11 cellular contexts compared by ENCODE assay signal in the genomic region with DNA sequence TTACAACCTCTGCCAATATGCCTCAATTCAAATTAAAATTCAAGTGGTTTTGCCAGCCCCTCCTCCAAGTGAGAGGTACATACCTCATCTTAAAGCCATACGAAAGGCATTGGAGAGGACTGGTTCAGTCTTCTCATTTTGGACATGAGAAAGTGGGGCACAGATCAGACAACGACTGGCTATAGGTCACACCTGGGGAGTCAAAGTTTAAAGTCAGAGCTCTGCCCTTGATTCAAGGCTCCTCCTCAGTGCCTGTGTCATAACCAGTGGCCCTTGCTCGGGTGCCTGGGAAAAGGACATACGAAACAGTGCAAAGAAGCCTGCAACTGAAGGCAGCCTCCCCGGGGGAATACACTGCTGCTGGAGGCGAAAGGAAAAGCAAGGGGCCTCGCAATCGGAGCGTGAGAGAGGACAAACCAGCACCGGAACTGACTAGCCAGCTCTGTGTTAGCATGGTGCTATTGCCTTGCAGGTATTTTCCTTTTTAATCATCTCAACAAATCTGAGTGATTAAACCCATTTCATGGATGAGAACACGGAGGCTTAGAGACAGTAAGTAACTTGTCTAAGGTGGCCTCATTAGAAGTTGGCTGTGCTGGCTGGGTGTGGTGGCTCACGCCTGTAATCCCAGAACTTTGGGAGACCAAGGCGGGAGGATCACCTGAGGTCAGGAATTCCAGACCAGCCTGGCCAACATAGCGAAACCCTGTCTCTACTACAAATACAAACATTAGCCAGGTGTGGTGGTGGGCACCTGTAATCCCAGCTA. TPM values are rescaled to one million over a fixed set of nuclear protein-coding genes. Genes with fewer than 3 reads are reported as not detected.
DNase-seq lines count a peak whose midpoint lies in the region; ATAC-seq and TF ChIP-seq lines count a peak whose summit lies in the region.
"Had no signal": no experiment of that assay in that cellular context is flagged by ENCODE, and none has a peak within 500 bp of the region (broad histone marks: within the 10 kb centered on the region; RNA-seq: fewer than 3 reads in every experiment).

No MANE protein-coding gene starts in this region.

- no peaks in the 10 kb centered on the region for H3K9me3 Mint-ChIP-seq in activated CD4-positive, alpha-beta T cell treated with anti-CD3 and anti-CD28 coated beads for 36 hours (ENCODE audit: low read depth)
- H3K9me3 Mint-ChIP-seq in activated CD4-positive, alpha-beta T cell treated with anti-CD3 and anti-CD28 coated beads, Interleukin-2, amount 10 ng/mL, durations not matched to agents 7 days and 5 days, result no peaks in the 10 kb centered on the region
- H3K9me3 Mint-ChIP-seq in IgD-negative memory B cell (peaks cover 0 to 1% (median 0%) of the 10 kb centered on the region in 3 donors), natural killer cell (no peaks in the 10 kb centered on the region)
- H3K9me3 Mint-ChIP-seq in activated CD8-positive, alpha-beta T cell treated with anti-CD3 and anti-CD28 coated beads, Interleukin-2, amount 10 ng/mL, durations not matched to agents 7 days and 5 days (ENCODE audit: insufficient read depth), result no peaks in the 10 kb centered on the region
- H3K9me3 Mint-ChIP-seq: activated B cell treated with CpG ODN at 0.5 μM for 24 hours; activated T-cell treated with anti-CD3 and anti-CD28 coated beads, Interleukin-2, amount 50 U/mL, for 24 hours; stimulated activated naive CD8-positive, alpha-beta T cell treated with anti-CD3 and anti-CD28 coated beads, Interleukin-15, Interleukin-2, amounts not matched to agents 100 ng/mL and 50 ng/mL, for 24 hours had no signal

- CTCF ChIA-PET in activated CD4-positive, alpha-beta T cell treated with anti-CD3 and anti-CD28 coated beads for 36 hours (lab: Charles Lee), result interaction anchor here (4.5 kb wide), 1 partner anchor 10 kb away, joined by 26 read pairs; no protein-coding TSS in a partner anchor
- CTCF ChIA-PET in activated CD4-positive, alpha-beta T cell treated with anti-CD3 and anti-CD28 coated beads, Interleukin-2, amount 10 ng/mL, durations not matched to agents 7 days and 5 days (lab: Charles Lee), result interaction anchor here (1.3 kb wide), 2 partner anchors 10 kb away, joined by 4 read pairs; no protein-coding TSS in a partner anchor
- CTCF ChIA-PET in activated CD8-positive, alpha-beta T cell treated with anti-CD3 and anti-CD28 coated beads, Interleukin-2, amount 10 ng/mL, durations not matched to agents 7 days and 5 days (lab: Charles Lee), result interaction anchor here (1.3 to 7.2 kb wide), 2 partner anchors 10 to 241 kb away, joined by 5 to 61 read pairs; no protein-coding TSS in a partner anchor

- DNase-seq in activated CD4-positive, alpha-beta T cell treated with anti-CD3 and anti-CD28 coated beads for 36 hours, result no peak
- DNase-seq in activated CD4-positive, alpha-beta T cell treated with anti-CD3 and anti-CD28 coated beads, Interleukin-2, amount 10 ng/mL, durations not matched to agents 7 days and 5 days, result no peak
- no peak for DNase-seq in activated CD8-positive, alpha-beta T cell treated with anti-CD3 and anti-CD28 coated beads, Interleukin-2, amount 10 ng/mL, durations not matched to agents 7 days and 5 days
- DNase-seq in natural killer cell (no peak), NOMO-1 treated with dmso at 0.1 percent for 144 hours (lab: John Stamatoyannopoulos, UW; ENCODE audit: unreplicated experiment) (no peak), DMS 273 (lab: John Stamatoyannopoulos, UW; ENCODE audit: unreplicated experiment) (no peak)
- DNase-seq: activated B cell treated with CpG ODN at 0.5 μM for 24 hours had no signal

- POLR2A ChIA-PET in activated CD4-positive, alpha-beta T cell treated with anti-CD3 and anti-CD28 coated beads for 36 hours (lab: Charles Lee), result no interaction called here
- POLR2A ChIA-PET in activated CD4-positive, alpha-beta T cell treated with anti-CD3 and anti-CD28 coated beads, Interleukin-2, amount 10 ng/mL, durations not matched to agents 7 days and 5 days (lab: Charles Lee), result no interaction called here
- POLR2A ChIA-PET in activated CD8-positive, alpha-beta T cell treated with anti-CD3 and anti-CD28 coated beads, Interleukin-2, amount 10 ng/mL, durations not matched to agents 7 days and 5 days (lab: Charles Lee), result no interaction called here

- intact Hi-C loops in activated CD4-positive, alpha-beta T cell treated with anti-CD3 and anti-CD28 coated beads for 36 hours (cut with DNase I, micrococcal nuclease), result loop anchor here in 1 of 2 experiments (1.0 to 5.0 kb wide), 4 partner anchors 87 to 681 kb away; partner anchors contain the start of gene ZNF438
- intact Hi-C loops in natural killer cell (cut with micrococcal nuclease), result loop anchor here (10.0 kb wide), 1 partner anchor 345 kb away; no protein-coding TSS in a partner anchor

- no peak overlapping the region for H3K4me3 Mint-ChIP-seq in activated CD4-positive, alpha-beta T cell treated with anti-CD3 and anti-CD28 coated beads for 36 hours
- H3K4me3 Mint-ChIP-seq in activated CD4-positive, alpha-beta T cell treated with anti-CD3 and anti-CD28 coated beads, Interleukin-2, amount 10 ng/mL, durations not matched to agents 7 days and 5 days, result no peak overlapping the region
- peak overlapping the region in 3 of 4 donors; percentile 12 to 35 (median 30) for H3K4me3 Mint-ChIP-seq in IgD-negative memory B cell
- H3K4me3 Mint-ChIP-seq in activated CD8-positive, alpha-beta T cell treated with anti-CD3 and anti-CD28 coated beads, Interleukin-2, amount 10 ng/mL, durations not matched to agents 7 days and 5 days, result no peak overlapping the region
- H3K4me3 Mint-ChIP-seq in natural killer cell, result peak overlapping the region; percentile 56

- ATAC-seq in activated CD4-positive, alpha-beta T cell treated with anti-CD3 and anti-CD28 coated beads for 36 hours, result no peak
- no peak for ATAC-seq in activated CD8-positive, alpha-beta T cell treated with anti-CD3 and anti-CD28 coated beads, Interleukin-2, amount 10 ng/mL, durations not matched to agents 7 days and 5 days
- no peak for ATAC-seq in natural killer cell
- ATAC-seq in GM18867 (IDR thresholded peaks at IDR 0.05; ENCODE audit: unreplicated experiment), result no peak

- peaks cover 14% of the 10 kb centered on the region for H3K36me3 Mint-ChIP-seq in activated CD4-positive, alpha-beta T cell treated with anti-CD3 and anti-CD28 coated beads for 36 hours (ENCODE audit: low read depth)
- H3K36me3 Mint-ChIP-seq in activated CD4-positive, alpha-beta T cell treated with anti-CD3 and anti-CD28 coated beads, Interleukin-2, amount 10 ng/mL, durations not matched to agents 7 days and 5 days (ENCODE audit: low read depth), result peaks cover 9% of the 10 kb centered on the region
- H3K36me3 Mint-ChIP-seq in IgD-negative memory B cell (no peaks in the 10 kb centered on the region), natural killer cell (no peaks in the 10 kb centered on the region)
- peaks cover 20% of the 10 kb centered on the region for H3K36me3 Mint-ChIP-seq in activated CD8-positive, alpha-beta T cell treated with anti-CD3 and anti-CD28 coated beads, Interleukin-2, amount 10 ng/mL, durations not matched to agents 7 days and 5 days (ENCODE audit: low read depth)

- H3K27me3 Mint-ChIP-seq in activated CD4-positive, alpha-beta T cell treated with anti-CD3 and anti-CD28 coated beads for 36 hours, result no peaks in the 10 kb centered on the region
- H3K27me3 Mint-ChIP-seq in activated CD4-positive, alpha-beta T cell treated with anti-CD3 and anti-CD28 coated beads, Interleukin-2, amount 10 ng/mL, durations not matched to agents 7 days and 5 days, result peaks cover 16% of the 10 kb centered on the region
- H3K27me3 Mint-ChIP-seq in IgD-negative memory B cell (peaks cover 4% of the 10 kb centered on the region), natural killer cell (ENCODE audit: low read depth in 2 of 2) (peaks cover 0 to 2% of the 10 kb centered on the region in 2 donors)
- peaks cover 12% of the 10 kb centered on the region for H3K27me3 Mint-ChIP-seq in activated CD8-positive, alpha-beta T cell treated with anti-CD3 and anti-CD28 coated beads, Interleukin-2, amount 10 ng/mL, durations not matched to agents 7 days and 5 days (ENCODE audit: low read depth)
- H3K27me3 Mint-ChIP-seq: stimulated activated naive CD8-positive, alpha-beta T cell treated with anti-CD3 and anti-CD28 coated beads, Interleukin-15, Interleukin-2, amounts not matched to agents 100 ng/mL and 50 ng/mL, for 24 hours had no signal

- TF ChIP-seq CTCF in natural killer cell (IDR thresholded peaks at IDR 0.05), result no peak

- peak overlapping the region; percentile 22 for H3K27ac Mint-ChIP-seq in activated CD4-positive, alpha-beta T cell treated with anti-CD3 and anti-CD28 coated beads for 36 hours
- no peak overlapping the region for H3K27ac Mint-ChIP-seq in activated CD4-positive, alpha-beta T cell treated with anti-CD3 and anti-CD28 coated beads, Interleukin-2, amount 10 ng/mL, durations not matched to agents 7 days and 5 days
- H3K27ac Mint-ChIP-seq in IgD-negative memory B cell, result peak overlapping the region in 1 of 3 donors; percentile 74
- peak overlapping the region; percentile 14 for H3K27ac Mint-ChIP-seq in activated CD8-positive, alpha-beta T cell treated with anti-CD3 and anti-CD28 coated beads, Interleukin-2, amount 10 ng/mL, durations not matched to agents 7 days and 5 days
- peak overlapping the region in 1 of 2 donors; percentile 94 for H3K27ac Mint-ChIP-seq in natural killer cell

- peaks cover 29% of the 10 kb centered on the region for H3K4me1 Mint-ChIP-seq in activated CD4-positive, alpha-beta T cell treated with anti-CD3 and anti-CD28 coated beads for 36 hours
- H3K4me1 Mint-ChIP-seq in activated CD4-positive, alpha-beta T cell treated with anti-CD3 and anti-CD28 coated beads, Interleukin-2, amount 10 ng/mL, durations not matched to agents 7 days and 5 days, result peaks cover 30% of the 10 kb centered on the region
- H3K4me1 Mint-ChIP-seq in IgD-negative memory B cell (peaks cover 25 to 31% (median 27%) of the 10 kb centered on the region in 3 donors), natural killer cell (peaks cover 32 to 39% of the 10 kb centered on the region in 2 donors)
- peaks cover 24% of the 10 kb centered on the region for H3K4me1 Mint-ChIP-seq in activated CD8-positive, alpha-beta T cell treated with anti-CD3 and anti-CD28 coated beads, Interleukin-2, amount 10 ng/mL, durations not matched to agents 7 days and 5 days (ENCODE audit: low read depth)

RNA-seq across cellular contexts. Expression of gene MTPAP, which starts 1.1 kb away (rescaled TPM):
- total RNA-seq in activated CD4-positive, alpha-beta T cell treated with anti-CD3 and anti-CD28 coated beads for 36 hours, result 10 to 100 TPM; 38.1 to 39.6 TPM
- total RNA-seq in activated CD4-positive, alpha-beta T cell treated with anti-CD3 and anti-CD28 coated beads, Interleukin-2, amount 10 ng/mL, durations not matched to agents 7 days and 5 days, result 10 to 100 TPM; 25.9 to 26.8 TPM
- 7.5 TPM for polyA plus RNA-seq in IgD-negative memory B cell
- 10 to 100 TPM; 32.6 to 33.2 TPM for total RNA-seq in activated CD8-positive, alpha-beta T cell treated with anti-CD3 and anti-CD28 coated beads, Interleukin-2, amount 10 ng/mL, durations not matched to agents 7 days and 5 days
- 10 to 100 TPM; 31.2 to 42.1 (median 34.7) TPM for total RNA-seq in natural killer cell

Comparison
In these comparisons a context has a peak if more than half of its experiments do, and no peak if none do; other contexts are left out.
1. H3K4me3 Mint-ChIP-seq: peak in IgD-negative memory B cell (3 of 4) and natural killer cell (single experiment); none in activated CD4-positive, alpha-beta T cell treated with anti-CD3 and anti-CD28 coated beads for 36 hours (single experiment), activated CD4-positive, alpha-beta T cell treated with anti-CD3 and anti-CD28 coated beads, Interleukin-2, amount 10 ng/mL, durations not matched to agents 7 days and 5 days (single experiment) and activated CD8-positive, alpha-beta T cell treated with anti-CD3 and anti-CD28 coated beads, Interleukin-2, amount 10 ng/mL, durations not matched to agents 7 days and 5 days (single experiment).